21 cellular contexts compared by ENCODE assay signal in genomic region chr5:81904166-81904565, GRCh38.
"Had no signal": no experiment of that assay in that cellular context is flagged by ENCODE, and none has a peak within 500 bp of the region (broad histone marks: within the 10 kb centered on the region; RNA-seq: fewer than 3 reads in every experiment).

No MANE protein-coding gene starts in this region.

- H3K4me1 ChIP-seq: right atrium auricular region, transverse colon had no signal

- DNase-seq: activated CD4-positive, alpha-beta memory T cell treated with anti-CD3 and anti-CD28 coated beads, Interleukin-2, amount 10 ng/mL, durations not matched to agents 7 days and 5 days; activated CD4-positive, alpha-beta T cell treated with anti-CD3 and anti-CD28 coated beads, Interleukin-2, amount 10 ng/mL, durations not matched to agents 24 days and 14 days; activated CD8-positive, alpha-beta memory T cell treated with anti-CD3 and anti-CD28 coated beads, Interleukin-2, amount 10 ng/mL, durations not matched to agents 7 days and 5 days; activated gamma-delta T cell; activated T-cell treated with anti-CD3 and anti-CD28 coated beads for 4 hours; brain microvascular endothelial cell; central memory CD4-positive, alpha-beta T cell; heart right ventricle; left cardiac atrium; naive thymus-derived CD4-positive, alpha-beta T cell; stimulated activated CD4-positive, alpha-beta T cell treated with anti-CD3 and anti-CD28 coated beads, Interleukin-12 subunit alpha, Interleukin-12 subunit beta, amount 100 ng/mL, for 4 hours; stimulated activated CD4-positive, alpha-beta T cell treated with anti-CD3 and anti-CD28 coated beads, Interleukin-4, amount 100 ng/mL, for 4 hours; stimulated activated naive CD8-positive, alpha-beta T cell treated with anti-CD3 and anti-CD28 coated beads, Interleukin-15, Interleukin-2, amounts not matched to agents 100 U/mL and 50 U/mL, for 24 hours; transverse colon; uterus had no signal

- H3K27me3 ChIP-seq: ascending aorta, brain microvascular endothelial cell, heart right ventricle, right atrium auricular region, transverse colon, uterus had no signal

- ATAC-seq: activated CD4-positive, CD25-positive, alpha-beta regulatory T cell treated with anti-CD3 and anti-CD28 coated beads, Interleukin-2, amount 50 U/mL, for 24 hours; activated CD8-positive, alpha-beta memory T cell treated with anti-CD3 and anti-CD28 coated beads, Interleukin-2, amount 10 ng/mL, durations not matched to agents 7 days and 5 days; heart right ventricle; left cardiac atrium; naive thymus-derived CD4-positive, alpha-beta T cell; stimulated activated naive CD8-positive, alpha-beta T cell treated with anti-CD3 and anti-CD28 coated beads, Interleukin-15, Interleukin-2, amounts not matched to agents 100 U/mL and 50 U/mL, for 24 hours had no signal

- FAIRE-seq: colon had no signal

- H3K9me3 ChIP-seq: ascending aorta, heart right ventricle, right atrium auricular region, transverse colon, uterus had no signal

- H3K27ac ChIP-seq: ascending aorta, brain microvascular endothelial cell, epithelial cell of prostate, heart right ventricle, right atrium auricular region, transverse colon, uterus, VCaP had no signal

- H3K4me3 ChIP-seq: ascending aorta, heart right ventricle, right atrium auricular region, transverse colon, uterus had no signal

- H3K36me3 ChIP-seq: ascending aorta, brain microvascular endothelial cell, heart right ventricle, right atrium auricular region, transverse colon, uterus had no signal
